Comparison of ENCODE assay signal across 8 cellular contexts in the genomic region with DNA sequence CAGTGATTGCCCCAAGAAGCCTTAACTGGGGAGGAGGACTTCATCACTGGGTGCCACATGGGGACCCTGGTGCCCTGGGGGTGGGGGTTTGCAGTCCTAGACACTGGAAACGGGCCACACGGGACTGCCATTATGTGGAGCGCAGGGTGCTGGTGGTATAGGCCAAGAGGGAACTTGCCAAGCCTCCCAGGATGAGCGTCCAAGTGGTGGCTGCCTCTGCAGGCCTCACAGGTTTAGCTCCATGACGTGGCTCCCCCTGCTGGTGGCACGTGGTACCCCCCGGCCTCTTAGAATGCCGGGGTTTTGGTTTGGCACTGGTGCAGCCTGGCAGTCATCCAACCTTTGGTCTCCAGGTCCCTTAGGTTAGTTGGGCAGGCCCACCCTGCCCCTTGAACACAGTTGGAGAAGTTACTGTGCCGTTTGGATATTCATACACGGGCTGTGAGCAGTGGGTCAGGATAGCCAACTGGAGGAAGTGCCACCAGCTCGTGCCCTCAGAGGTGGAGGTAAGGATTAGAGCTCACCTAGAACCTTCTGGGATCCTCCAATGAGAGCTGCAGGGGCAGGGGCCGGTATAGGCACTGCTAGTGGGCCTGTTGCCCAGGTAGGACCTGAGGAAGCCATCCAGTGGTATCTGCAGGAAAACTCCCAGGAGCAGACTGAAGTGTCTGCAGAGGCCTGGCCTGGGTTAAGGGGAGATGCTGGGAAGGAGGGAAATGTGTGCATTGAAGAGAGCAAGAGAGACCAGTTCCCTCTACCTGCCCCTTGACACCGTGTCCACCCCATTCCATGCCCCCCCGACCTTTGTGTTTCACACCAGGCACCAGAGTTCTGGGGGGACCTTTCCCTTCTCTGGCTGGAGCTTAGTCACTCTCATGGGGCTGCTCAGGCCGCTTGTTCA. TPM values are rescaled to one million over a fixed set of nuclear protein-coding genes. Genes with fewer than 3 reads are reported as not detected.
A peak's percentile ranks its signal among the peaks of the same experiment; 100 is the strongest.
DNase-seq lines count a peak whose midpoint lies in the region; ATAC-seq and TF ChIP-seq lines count a peak whose summit lies in the region.

No MANE protein-coding gene starts in this region.

- H4K8ac ChIP-seq in neuronal stem cell (ENCODE audit: low read depth, low read length) = no peak overlapping the region

- no peak overlapping the region for H3K4ac ChIP-seq in neuronal stem cell (ENCODE audit: low read length)

- peaks cover 55% of the 10 kb centered on the region for H3K36me3 ChIP-seq in Loucy (ENCODE audit: insufficient read depth, low read length)
- peaks cover 26 to 42% of the 10 kb centered on the region in 2 donors for H3K36me3 ChIP-seq in neuronal stem cell (replicated peaks in 1 of 2; ENCODE audit: control insufficient read depth in 2 of 2, insufficient read depth in 2 of 2, low read length in 2 of 2)
- H3K36me3 ChIP-seq in subcutaneous abdominal adipose tissue (ENCODE audit: control insufficient read depth in 5 of 5, insufficient read depth in 5 of 5, low read length in 5 of 5) = peaks cover 0 to 18% (median 15%) of the 10 kb centered on the region in 5 donors

- peaks cover 68% of the 10 kb centered on the region for H3K79me2 ChIP-seq in Loucy (ENCODE audit: insufficient read depth, low read length)

- peaks cover 53% of the 10 kb centered on the region for H4K20me1 ChIP-seq in Loucy (ENCODE audit: insufficient read depth, low read length, poor library complexity, severe bottlenecking)

- H3K4me2 ChIP-seq in Loucy (ENCODE audit: low read depth, low read length, poor library complexity, severe bottlenecking) (peak overlapping the region; percentile 96), neuronal stem cell (ENCODE audit: insufficient read depth, low read length, poor library complexity, severe bottlenecking) (no peak overlapping the region)

- H2AK5ac ChIP-seq in neuronal stem cell (ENCODE audit: low read depth, low read length) = no peak overlapping the region

- H2BK120ac ChIP-seq in neuronal stem cell (ENCODE audit: low read depth, low read length) = no peak overlapping the region

- ATAC-seq in foreskin keratinocyte = peak; percentile 67

- no CpG with 5 or more reads among the region's 15 CpGs for WGBS in neuronal stem cell (ENCODE audit: extremely low coverage in 2 of 2, insufficient read length in 2 of 2, insufficient replicate concordance in 1 of 2), 2 donors

- H2AFZ ChIP-seq in Loucy (ENCODE audit: low read length) (no peak overlapping the region), neuronal stem cell (ENCODE audit: low read length) (no peak overlapping the region)

- TF ChIP-seq CTCF in Loucy (conservative IDR thresholded peaks at IDR 0.05; ENCODE audit: low read length) (peak; percentile 94), foreskin keratinocyte (conservative IDR thresholded peaks at IDR 0.05) (peak; percentile 96)

- H3K27ac ChIP-seq in foreskin keratinocyte (no peak overlapping the region), neuronal stem cell (replicated peaks; ENCODE audit: low read length) (peak overlapping the region; percentile 75), subcutaneous abdominal adipose tissue (ENCODE audit: low read depth, low read length) (peak overlapping the region; percentile 83)

- H3K27me3 ChIP-seq in Loucy (ENCODE audit: insufficient read depth, low read length, poor library complexity, severe bottlenecking) = peaks cover 34% of the 10 kb centered on the region
- no peaks in the 10 kb centered on the region for H3K27me3 ChIP-seq in foreskin keratinocyte
- H3K27me3 ChIP-seq in neuronal stem cell (ENCODE audit: control insufficient read depth in 3 of 3, insufficient read depth in 3 of 3, low read depth in 1 of 3, low read length in 3 of 3) = no peaks in the 10 kb centered on the region
- H3K27me3 ChIP-seq in subcutaneous abdominal adipose tissue (ENCODE audit: control insufficient read depth in 5 of 5, insufficient read depth in 4 of 5, low read length in 5 of 5) = no peaks in the 10 kb centered on the region

- DNase-seq in NCI-H187 (lab: John Stamatoyannopoulos, UW) = peak; percentile 50 to 55
- no peak for DNase-seq in NCI-H187 treated with DMSO at 0.1 percent for 48 hours (lab: John Stamatoyannopoulos, UW)
- DNase-seq in SHP77 treated with DMSO at 0.1 percent for 48 hours (lab: John Stamatoyannopoulos, UW) = peak; percentile 65
- peak; percentile 94 for DNase-seq in activated gamma-delta T cell treated with Interleukin-2 at 50 U/mL for 16 hours
- DNase-seq in foreskin keratinocyte = peak in 1 of 2 donors; percentile 76
- DNase-seq in neuronal stem cell (ENCODE audit: low spot score) = peak; percentile 82

- H4K91ac ChIP-seq in neuronal stem cell (ENCODE audit: low read depth, low read length, poor library complexity) = no peak overlapping the region

- H3K14ac ChIP-seq in neuronal stem cell (ENCODE audit: low read length) = no peak overlapping the region

- H3K4me3 ChIP-seq in Loucy (ENCODE audit: low read length, poor library complexity, severe bottlenecking) (peak overlapping the region; percentile 74), neuronal stem cell (ENCODE audit: low read length in 2 of 2) (peak overlapping the region in 1 of 2 donors; percentile 42), subcutaneous abdominal adipose tissue (ENCODE audit: low read depth in 1 of 5, low read length in 5 of 5) (peak overlapping the region in 2 of 5 donors; percentile 20 to 22)

- no peaks in the 10 kb centered on the region for H3K9me2 ChIP-seq in Loucy (replicated peaks; ENCODE audit: low read depth, low read length)

- no peaks in the 10 kb centered on the region for H3K9me3 ChIP-seq in Loucy (ENCODE audit: insufficient read depth, low read depth, low read length)
- H3K9me3 ChIP-seq in neuronal stem cell (replicated peaks in 1 of 2; ENCODE audit: control insufficient read depth in 2 of 2, insufficient read depth in 1 of 2, low read depth in 1 of 2, low read length in 2 of 2) = no peaks in the 10 kb centered on the region
- no peaks in the 10 kb centered on the region for H3K9me3 ChIP-seq in subcutaneous abdominal adipose tissue (ENCODE audit: control insufficient read depth in 5 of 5, low read length in 5 of 5)

- H3K79me1 ChIP-seq in neuronal stem cell (ENCODE audit: low read depth, low read length) = no peaks in the 10 kb centered on the region

- H2BK15ac ChIP-seq in neuronal stem cell (ENCODE audit: low read length) = no peak overlapping the region

- H2BK12ac ChIP-seq in neuronal stem cell (ENCODE audit: low read length) = no peak overlapping the region

- H3K23ac ChIP-seq in neuronal stem cell (ENCODE audit: low read depth, low read length, poor library complexity) = peak overlapping the region; percentile 96

- H3K9ac ChIP-seq in Loucy (ENCODE audit: low read depth, low read length, poor library complexity, severe bottlenecking) (peak overlapping the region; percentile 55), neuronal stem cell (ENCODE audit: low read depth, low read length, poor library complexity) (peak overlapping the region; percentile 66), subcutaneous abdominal adipose tissue (ENCODE audit: low read length in 5 of 5) (peak overlapping the region in 3 of 5 donors; percentile 23 to 63 (median 30))

- no peak overlapping the region for H2BK5ac ChIP-seq in neuronal stem cell (ENCODE audit: low read length)

- no peak overlapping the region for H3K18ac ChIP-seq in neuronal stem cell (ENCODE audit: low read length)

- H3K4me1 ChIP-seq in Loucy (ENCODE audit: insufficient read depth, low read length, poor library complexity, severe bottlenecking) = peaks cover 22% of the 10 kb centered on the region
- H3K4me1 ChIP-seq in foreskin keratinocyte = no peaks in the 10 kb centered on the region
- H3K4me1 ChIP-seq in neuronal stem cell (ENCODE audit: control insufficient read depth in 2 of 2, insufficient read depth in 1 of 2, low read depth in 1 of 2, low read length in 2 of 2) = peaks cover 19 to 29% of the 10 kb centered on the region in 2 donors
- peaks cover 20 to 56% (median 47%) of the 10 kb centered on the region in 5 donors for H3K4me1 ChIP-seq in subcutaneous abdominal adipose tissue (ENCODE audit: control insufficient read depth in 5 of 5, insufficient read depth in 5 of 5, low read length in 5 of 5)

- peaks cover 28% of the 10 kb centered on the region for H3F3A ChIP-seq in Loucy (ENCODE audit: low read depth)

RNA-seq across cellular contexts. Expression of gene PTMA, which starts 5.7 kb away (rescaled TPM):
- total RNA-seq in foreskin keratinocyte = 1,605 and 1,879 TPM in 2 replicates
- 1,580 and 1,921 TPM in 2 replicates for polyA plus RNA-seq in foreskin keratinocyte
- polyA plus RNA-seq in neuronal stem cell (2013, experiment 1 of 2) = 3,606 TPM
- polyA plus RNA-seq in neuronal stem cell (2013, experiment 2 of 2) = 3,678 TPM
